ENCODE assay signal across 20 cellular contexts in genomic region chr4:142434519-142435224, GRCh38.
DNase-seq lines count a peak whose midpoint lies in the region; ATAC-seq and TF ChIP-seq lines count a peak whose summit lies in the region.
"Had no signal": no experiment of that assay in that cellular context is flagged by ENCODE, and none has a peak within 500 bp of the region (broad histone marks: within the 10 kb centered on the region; RNA-seq: fewer than 3 reads in every experiment).

No MANE protein-coding gene starts in this region.

- no peak overlapping the region for H2AFZ ChIP-seq in PC-3 (ENCODE audit: low read length)

- no peaks in the 10 kb centered on the region for H3K9me2 ChIP-seq in PC-3 (replicated peaks; ENCODE audit: low read length)

- POLR2A ChIA-PET in PC-3 (lab: Charles Lee; ENCODE audit: unreplicated experiment): interaction anchor here (0.7 kb wide), 1 partner anchor 1173 kb away, joined by 3 read pairs; no protein-coding TSS in a partner anchor

- H3F3A ChIP-seq in PC-3 (ENCODE audit: low read length, unreplicated experiment): no peaks in the 10 kb centered on the region

- H3K27ac ChIP-seq in PC-3 (ENCODE audit: low read length) (no peak overlapping the region), psoas muscle (no peak overlapping the region)
- H3K27ac ChIP-seq: body of pancreas, coronary artery, foreskin keratinocyte, left lung, sigmoid colon, uterus had no signal

- H3K4me3 Mint-ChIP-seq in effector memory CD8-positive, alpha-beta T cell: no peak overlapping the region
- H3K4me3 Mint-ChIP-seq: activated naive CD4-positive, alpha-beta T cell treated with anti-CD3 and anti-CD28 coated beads, Interleukin-2, amount 10 ng/mL, durations not matched to agents 7 days and 5 days had no signal

- H3K79me2 ChIP-seq in PC-3 (ENCODE audit: low read length): 0 out of 2 replicates have a peak, but pooled peaks cover 3% of the 10 kb centered on the region

- no peak overlapping the region for H3K4me2 ChIP-seq in PC-3 (ENCODE audit: low read length)

- H3K36me3 Mint-ChIP-seq in effector memory CD8-positive, alpha-beta T cell (ENCODE audit: insufficient read depth): no peaks in the 10 kb centered on the region

- H3K27me3 ChIP-seq in PC-3 (ENCODE audit: low read length) (no peaks in the 10 kb centered on the region), psoas muscle (ENCODE audit: insufficient read depth in 3 of 3, low read length in 2 of 3) (no peaks in the 10 kb centered on the region), BE2C (no peaks in the 10 kb centered on the region)
- H3K27me3 ChIP-seq: body of pancreas, foreskin keratinocyte, left lung, sigmoid colon, uterus had no signal

- no peaks in the 10 kb centered on the region for H3K9me3 Mint-ChIP-seq in effector memory CD8-positive, alpha-beta T cell

- H3K36me3 ChIP-seq in PC-3 (ENCODE audit: low read depth, low read length): peaks cover 13% of the 10 kb centered on the region
- H3K36me3 ChIP-seq in psoas muscle (ENCODE audit: insufficient read depth in 1 of 2, low read depth in 1 of 2): no peaks in the 10 kb centered on the region
- no peaks in the 10 kb centered on the region for H3K36me3 ChIP-seq in BE2C
- H3K36me3 ChIP-seq: left lung, sigmoid colon, uterus had no signal

- no peak overlapping the region for H3K9ac ChIP-seq in PC-3 (ENCODE audit: low read length)

- H3K4me1 ChIP-seq in PC-3 (ENCODE audit: insufficient read depth, low read length) (no peaks in the 10 kb centered on the region; the same call in 1 of the 2 replicates), psoas muscle (no peaks in the 10 kb centered on the region), BE2C (peaks cover 4% of the 10 kb centered on the region)
- H3K4me1 ChIP-seq: body of pancreas, left lung, sigmoid colon, uterus had no signal

- 89 to 96% (median 94%) methylated on average over 2 of the region's 2 CpGs for WGBS in psoas muscle, 3 donors

- peaks cover 0 to 9% of the 10 kb centered on the region in 2 donors for H3K4me1 Mint-ChIP-seq in effector memory CD8-positive, alpha-beta T cell (ENCODE audit: low read depth in 2 of 2)

- TF ChIP-seq CTCF in PC-3 (conservative IDR thresholded peaks at IDR 0.05; ENCODE audit: low read depth, low read length) (0 out of 2 replicates have a peak, but pooled peaks have one; percentile 22), psoas muscle (IDR thresholded peaks at IDR 0.05) (no peak), BE2C (IDR thresholded peaks at IDR 0.05; ENCODE audit: low read depth, low read length) (no peak)

- BruUV-seq in PC-3 (replicated peaks; lab: Mats Ljungman, UMichigan): no TSS peak

- H3K9me3 ChIP-seq in PC-3 (ENCODE audit: low read length): no peaks in the 10 kb centered on the region
- peaks cover 4% of the 10 kb centered on the region for H3K9me3 ChIP-seq in psoas muscle
- H3K9me3 ChIP-seq in BE2C: no peaks in the 10 kb centered on the region
- H3K9me3 ChIP-seq: body of pancreas, left lung, sigmoid colon, uterus had no signal

- no peaks in the 10 kb centered on the region for H3K27me3 Mint-ChIP-seq in effector memory CD8-positive, alpha-beta T cell
- H3K27me3 Mint-ChIP-seq: activated naive CD4-positive, alpha-beta T cell treated with anti-CD3 and anti-CD28 coated beads, Interleukin-2, amount 10 ng/mL, durations not matched to agents 7 days and 5 days had no signal

- CTCF ChIA-PET in PC-3 (lab: Charles Lee): no interaction called here

- H3K4me3 ChIP-seq in PC-3 (ENCODE audit: low read length): no peak overlapping the region
- H3K4me3 ChIP-seq in psoas muscle: no peak overlapping the region
- H3K4me3 ChIP-seq in BE2C (ENCODE audit: low read depth, low read length): no peak overlapping the region
- H3K4me3 ChIP-seq: body of pancreas, coronary artery, left lung, sigmoid colon, uterus had no signal

- ATAC-seq in Right ventricle myocardium inferior (no peak), Right ventricle myocardium superior (ENCODE audit: poor library complexity) (no peak), PC-3 (no peak), psoas muscle (peak in 3 of 4 donors; percentile 44 to 61 (median 49))
- ATAC-seq in effector memory CD8-positive, alpha-beta T cell (replicated peaks): peak; percentile 79
- ATAC-seq: activated CD4-positive, CD25-positive, alpha-beta regulatory T cell treated with anti-CD3 and anti-CD28 coated beads, Interleukin-2, amount 50 U/mL, for 24 hours; body of pancreas; foreskin keratinocyte; left lung had no signal

- intact Hi-C loops in Right ventricle myocardium inferior (cut with DNase I): no loop called here
- intact Hi-C loops in Right ventricle myocardium superior (cut with DNase I): no loop called here
- intact Hi-C loops in PC-3 (cut with micrococcal nuclease): no loop called here
- intact Hi-C loops in psoas muscle (cut with DNase I): no loop called here

- no peaks in the 10 kb centered on the region for H4K20me1 ChIP-seq in PC-3 (ENCODE audit: low read length)

- no peak overlapping the region for H3K27ac Mint-ChIP-seq in effector memory CD8-positive, alpha-beta T cell
- H3K27ac Mint-ChIP-seq: activated naive CD4-positive, alpha-beta T cell treated with anti-CD3 and anti-CD28 coated beads, Interleukin-2, amount 10 ng/mL, durations not matched to agents 7 days and 5 days had no signal

- DNase-seq in Right ventricle myocardium inferior (ENCODE audit: missing footprints): peak; percentile 22
- no peak for DNase-seq in Right ventricle myocardium superior
- no peak for DNase-seq in PC-3
- no peak for DNase-seq in effector memory CD8-positive, alpha-beta T cell
- no peak for DNase-seq in psoas muscle
- no peak for DNase-seq in activated gamma-delta T cell (lab: John Stamatoyannopoulos, UW)
- no peak for DNase-seq in stimulated activated CD4-positive, alpha-beta T cell treated with anti-CD3 and anti-CD28 coated beads, Interleukin-15, amount 100 ng/mL, for 24 hours
- DNase-seq in BE2C: no peak
- DNase-seq: activated naive CD4-positive, alpha-beta T cell treated with anti-CD3 and anti-CD28 coated beads, Interleukin-2, amount 10 ng/mL, durations not matched to agents 7 days and 5 days; body of pancreas; COR-L47; foreskin keratinocyte; HCEC 1CT; left lung; NCI-H2029 treated with DMSO at 0.1 percent for 48 hours; NCI-H510A; sigmoid colon; uterus had no signal

Comparison
In these comparisons a context has a peak if more than half of its experiments do, and no peak if none do; other contexts are left out.
1. ATAC-seq: peak in effector memory CD8-positive, alpha-beta T cell (single experiment) and psoas muscle (3 of 4); none in Right ventricle myocardium inferior (single experiment), Right ventricle myocardium superior (single experiment) and PC-3 (single experiment).